ENCODE assay signal across 36 cellular contexts in genomic region chrX:110881971-110882370, GRCh38.
DNase-seq lines count a peak whose midpoint lies in the region; FAIRE-seq and TF ChIP-seq lines count a peak whose summit lies in the region.
"Had no signal": no experiment of that assay in that cellular context is flagged by ENCODE, and none has a peak within 500 bp of the region (broad histone marks: within the 10 kb centered on the region; RNA-seq: fewer than 3 reads in every experiment).

No MANE protein-coding gene starts in this region.

- intact Hi-C loops in MCF 10A (cut with micrococcal nuclease), result no loop called here

- H3K27me3 Mint-ChIP-seq in astrocyte (ENCODE audit: low read depth, unreplicated experiment) (no peaks in the 10 kb centered on the region), MCF 10A (ENCODE audit: insufficient read depth, unreplicated experiment) (peaks cover 62% of the 10 kb centered on the region)
- H3K27me3 Mint-ChIP-seq: B cell; CD4-positive, alpha-beta memory T cell; CD4-positive, alpha-beta T cell had no signal

- no peaks in the 10 kb centered on the region for H3K36me3 ChIP-seq in HEK293 (ENCODE audit: control insufficient read depth in 2 of 2, insufficient read depth in 1 of 2, low read length in 2 of 2)
- no peaks in the 10 kb centered on the region for H3K36me3 ChIP-seq in astrocyte (ENCODE audit: insufficient read depth, low read length)
- no peaks in the 10 kb centered on the region for H3K36me3 ChIP-seq in GM23248 (ENCODE audit: low read depth)
- H3K36me3 ChIP-seq: BE2C; BLaER1; BLaER1 treated with 17β-estradiol and CSF1 and Interleukin-3, amounts not matched to agents 10 nM and 100 nM had no signal

- WGBS in GM23248 (ENCODE audit: low coverage in 1 of 2, low lambda C conversion rate in 2 of 2, missing lambda C conversion rate in 2 of 2), 2 experiments, result 21 to 27% methylated on average over 1 of the region's 1 CpG

- TF ChIP-seq CTCF in HEK293 (tag by site-specific recombination; IDR thresholded peaks at IDR 0.05) (no peak), astrocyte (IDR thresholded peaks at IDR 0.05; ENCODE audit: insufficient read depth, low read depth, low read length) (no peak), MCF 10A (IDR thresholded peaks at IDR 0.05; ENCODE audit: unreplicated experiment) (no peak)

- H3K4me2 ChIP-seq in astrocyte (ENCODE audit: low read length), result no peak overlapping the region
- no peak overlapping the region for H3K4me2 ChIP-seq in GM23248 (ENCODE audit: unreplicated experiment)
- H3K4me2 ChIP-seq: A549; BLaER1; BLaER1 treated with 17β-estradiol and CSF1 and Interleukin-3, amounts not matched to agents 10 nM and 100 nM had no signal

- H4K20me1 ChIP-seq in astrocyte (ENCODE audit: insufficient read depth, low read length) (no peaks in the 10 kb centered on the region), GM23248 (ENCODE audit: insufficient read depth) (no peaks in the 10 kb centered on the region)
- H4K20me1 ChIP-seq: BLaER1; BLaER1 treated with 17β-estradiol and CSF1 and Interleukin-3, amounts not matched to agents 10 nM and 100 nM had no signal

- POLR2A ChIA-PET in HEK293 (lab: Yijun Ruan, JAX) (no interaction called here), MCF 10A (lab: Yijun Ruan, JAX) (no interaction called here)

- H3K4me3 Mint-ChIP-seq in astrocyte (ENCODE audit: unreplicated experiment) (no peak overlapping the region), MCF 10A (ENCODE audit: unreplicated experiment) (no peak overlapping the region)
- H3K4me3 Mint-ChIP-seq: B cell; CD14-positive monocyte; CD4-positive, alpha-beta memory T cell; CD4-positive, alpha-beta T cell; CD4-positive, CD25-positive, alpha-beta regulatory T cell; CD8-positive, alpha-beta memory T cell; CD8-positive, alpha-beta T cell had no signal

- in situ Hi-C loops in GM23248 (cut with MboI), result no loop called here

- H3K79me2 ChIP-seq in astrocyte (ENCODE audit: insufficient read depth, low read length), result no peaks in the 10 kb centered on the region
- H3K79me2 ChIP-seq in GM23248 (ENCODE audit: insufficient read depth), result no peaks in the 10 kb centered on the region

- FAIRE-seq in astrocyte (lab: Jason Lieb, UNC) (peak; percentile 76), colon (lab: Jason Lieb, UNC) (peak; percentile 75), islet of Langerhans (lab: Jason Lieb, UNC) (peak; percentile 13)
- FAIRE-seq: A204.1, A549, D721Med had no signal

- no peaks in the 10 kb centered on the region for H3F3A ChIP-seq in GM23248 (ENCODE audit: insufficient read depth)

- DNase-seq in astrocyte (ENCODE audit: low read depth), result no peak
- DNase-seq in ecto neural progenitor cell (ENCODE audit: low spot score), result no peak
- DNase-seq in DMS53 (lab: John Stamatoyannopoulos, UW), result no peak
- no peak for DNase-seq in MCF 10A (ENCODE audit: unreplicated experiment)
- DNase-seq in GM23248, result no peak
- DNase-seq: 8988T; ACHN; AML-193; BE2C; C1 segment of cervical spinal cord; Caco-2; Calu3; CD4-positive, alpha-beta memory T cell; CD4-positive, alpha-beta T cell; CD4-positive, CD25-positive, alpha-beta regulatory T cell; CD8-positive, alpha-beta memory T cell; CD8-positive, alpha-beta T cell; COR-L47; DMS 273 treated with DMSO at 0.1 percent for 48 hours; DMS153; DMS79; DMS79 treated with DMSO at 0.1 percent for 48 hours; DND-41; EL had no signal

- H3K36me3 Mint-ChIP-seq in astrocyte (ENCODE audit: low read depth, unreplicated experiment) (no peaks in the 10 kb centered on the region), MCF 10A (ENCODE audit: insufficient read depth, unreplicated experiment) (no peaks in the 10 kb centered on the region)
- H3K36me3 Mint-ChIP-seq: CD14-positive monocyte; CD4-positive, CD25-positive, alpha-beta regulatory T cell; CD8-positive, alpha-beta memory T cell; CD8-positive, alpha-beta T cell had no signal

- H3K9me3 ChIP-seq in HEK293 (ENCODE audit: control insufficient read depth, insufficient read depth, low read depth, low read length) (no peaks in the 10 kb centered on the region), astrocyte (ENCODE audit: insufficient read depth, low read depth, low read length) (no peaks in the 10 kb centered on the region), GM23248 (ENCODE audit: low read depth) (no peaks in the 10 kb centered on the region)
- H3K9me3 ChIP-seq: A549, BE2C, Caco-2 had no signal

- CTCF ChIA-PET in HEK293 (lab: Yijun Ruan, JAX), result no interaction called here
- CTCF ChIA-PET in MCF 10A (lab: Yijun Ruan, JAX), result no interaction called here

- no peak overlapping the region for H3K4me3 ChIP-seq in HEK293 (ENCODE audit: low read depth, low read length)
- H3K4me3 ChIP-seq in astrocyte (ENCODE audit: insufficient read depth, low read depth, low read length), result no peak overlapping the region
- H3K4me3 ChIP-seq in GM23248, result no peak overlapping the region
- H3K4me3 ChIP-seq: A549; BLaER1; BLaER1 treated with 17β-estradiol and CSF1 and Interleukin-3, amounts not matched to agents 10 nM and 100 nM had no signal

- H3K9me3 Mint-ChIP-seq in astrocyte (ENCODE audit: unreplicated experiment), result peaks cover 5% of the 10 kb centered on the region
- H3K9me3 Mint-ChIP-seq in MCF 10A (ENCODE audit: unreplicated experiment), result peaks cover 24% of the 10 kb centered on the region

- BruUV-seq in MCF 10A (replicated peaks; lab: Mats Ljungman, UMichigan), result no TSS peak

- H3K9ac ChIP-seq in astrocyte (ENCODE audit: low read length) (no peak overlapping the region), GM23248 (no peak overlapping the region)
- H3K9ac ChIP-seq: BLaER1; BLaER1 treated with 17β-estradiol and CSF1 and Interleukin-3, amounts not matched to agents 10 nM and 100 nM had no signal

- H3K27ac Mint-ChIP-seq in astrocyte (ENCODE audit: unreplicated experiment) (no peak overlapping the region), MCF 10A (ENCODE audit: low read depth, unreplicated experiment) (no peak overlapping the region)
- H3K27ac Mint-ChIP-seq: B cell; CD14-positive monocyte; CD4-positive, alpha-beta memory T cell; CD4-positive, alpha-beta T cell; CD4-positive, CD25-positive, alpha-beta regulatory T cell; CD8-positive, alpha-beta memory T cell; CD8-positive, alpha-beta T cell had no signal

- H3K4me1 ChIP-seq in HEK293 (ENCODE audit: control insufficient read depth, insufficient read depth, low read length) (no peaks in the 10 kb centered on the region), astrocyte (ENCODE audit: insufficient read depth, low read length) (no peaks in the 10 kb centered on the region), GM23248 (ENCODE audit: insufficient read depth) (no peaks in the 10 kb centered on the region)
- H3K4me1 ChIP-seq: A549; BE2C; BLaER1; BLaER1 treated with 17β-estradiol and CSF1 and Interleukin-3, amounts not matched to agents 10 nM and 100 nM; Caco-2 had no signal

- no peak overlapping the region for H2AFZ ChIP-seq in astrocyte (ENCODE audit: low read depth, low read length)
- no peak overlapping the region for H2AFZ ChIP-seq in GM23248

- H3K27me3 ChIP-seq in astrocyte (ENCODE audit: insufficient read depth, low read length) (no peaks in the 10 kb centered on the region), GM23248 (replicated peaks; ENCODE audit: insufficient read depth) (no peaks in the 10 kb centered on the region)
- H3K27me3 ChIP-seq: BE2C had no signal

- H3K9me2 ChIP-seq in GM23248 (ENCODE audit: insufficient read depth), result no peaks in the 10 kb centered on the region

- H3K4me1 Mint-ChIP-seq in astrocyte (ENCODE audit: low read depth, unreplicated experiment) (no peaks in the 10 kb centered on the region), MCF 10A (ENCODE audit: insufficient read depth, unreplicated experiment) (no peaks in the 10 kb centered on the region)
- H3K4me1 Mint-ChIP-seq: B cell; CD14-positive monocyte; CD4-positive, alpha-beta memory T cell; CD4-positive, CD25-positive, alpha-beta regulatory T cell; CD8-positive, alpha-beta memory T cell had no signal

- H3K27ac ChIP-seq in HEK293 (ENCODE audit: extremely low read depth, low read depth, low read length) (no peak overlapping the region), astrocyte (ENCODE audit: low read depth, low read length) (no peak overlapping the region), GM23248 (no peak overlapping the region)
- H3K27ac ChIP-seq: 22Rv1; A549; BLaER1; BLaER1 treated with 17β-estradiol and CSF1 and Interleukin-3, amounts not matched to agents 10 nM and 100 nM; C4-2B had no signal

TF ChIP-seq in HEK293, 187 proteins besides CTCF, POLR2A, EP300 and RAD21:
- TF ChIP-seq ZNF302 (tag by site-specific recombination; IDR thresholded peaks at IDR 0.05; ENCODE audit: low read depth) (no peak), ZNF707 (tag by site-specific recombination; IDR thresholded peaks at IDR 0.05) (no peak), SETDB1 (IDR thresholded peaks at IDR 0.05; ENCODE audit: insufficient read length, low read length) (peak; percentile 91), HIC1 (tag by site-specific recombination; IDR thresholded peaks at IDR 0.05) (no peak), SALL2 (tag by site-specific recombination; IDR thresholded peaks at IDR 0.05; ENCODE audit: borderline replicate concordance) (no peak), ZBTB21 (tag by site-specific recombination; IDR thresholded peaks at IDR 0.05) (no peak)
TF ChIP-seq in HEK293: peak in this region for 1.
